14 cellular contexts compared by ENCODE assay signal in genomic region chr16:25493136-25493811, GRCh38.
"Had no signal": no experiment of that assay in that cellular context is flagged by ENCODE, and none has a peak within 500 bp of the region (broad histone marks: within the 10 kb centered on the region; RNA-seq: fewer than 3 reads in every experiment).

No MANE protein-coding gene starts in this region.

- H3K36me3 ChIP-seq: upper lobe of left lung had no signal

- H3K4me3 ChIP-seq: upper lobe of left lung had no signal

- DNase-seq: activated CD4-positive, alpha-beta memory T cell treated with anti-CD3 and anti-CD28 coated beads, Interleukin-2, amount 10 ng/mL, durations not matched to agents 7 days and 5 days; activated CD4-positive, alpha-beta T cell treated with anti-CD3 and anti-CD28 coated beads for 4 hours; activated gamma-delta T cell; activated naive CD8-positive, alpha-beta T cell treated with anti-CD3 and anti-CD28 coated beads, Interleukin-2, amount 10 ng/mL, durations not matched to agents 7 days and 5 days; activated T-cell treated with anti-CD3 and anti-CD28 coated beads, Interleukin-2, amount 50 U/mL, for 4 hours; anterior cingulate cortex; islet precursor cell; natural killer cell; right cardiac atrium; small intestine; T-helper 2 cell; upper lobe of left lung had no signal

- H3K27me3 ChIP-seq: upper lobe of left lung had no signal

- H3K27ac ChIP-seq: upper lobe of left lung had no signal

- H3K4me1 ChIP-seq: upper lobe of left lung had no signal

- ATAC-seq: activated T-cell treated with anti-CD3 and anti-CD28 coated beads, Interleukin-2, amount 50 U/mL, for 4 hours; left lobe of liver; natural killer cell; right cardiac atrium; WTC11 had no signal
